2 cellular contexts compared by ENCODE assay signal in the genomic region with DNA sequence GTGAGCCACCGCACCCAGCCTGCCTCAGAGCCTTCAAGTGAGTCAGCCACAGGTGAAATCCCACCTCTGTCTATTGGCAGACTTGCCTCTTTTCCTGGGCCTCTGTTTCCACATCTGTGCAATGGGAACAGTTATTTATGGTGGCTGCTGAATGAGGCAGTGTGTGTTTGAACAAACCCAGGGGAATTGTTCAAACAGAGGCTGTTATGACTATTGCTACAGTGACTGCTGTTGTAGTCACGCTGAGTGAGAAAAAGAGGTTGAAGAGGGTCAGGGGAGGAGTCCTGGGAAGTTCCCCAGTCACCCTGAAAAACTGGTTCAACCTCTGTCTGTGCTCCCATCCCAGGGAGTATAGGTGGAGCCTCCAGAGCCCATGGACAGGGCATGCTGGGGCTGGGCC.
A peak's percentile ranks its signal among the peaks of the same experiment; 100 is the strongest.
TF ChIP-seq lines count a peak whose summit lies in the region.

A gene with protein sequence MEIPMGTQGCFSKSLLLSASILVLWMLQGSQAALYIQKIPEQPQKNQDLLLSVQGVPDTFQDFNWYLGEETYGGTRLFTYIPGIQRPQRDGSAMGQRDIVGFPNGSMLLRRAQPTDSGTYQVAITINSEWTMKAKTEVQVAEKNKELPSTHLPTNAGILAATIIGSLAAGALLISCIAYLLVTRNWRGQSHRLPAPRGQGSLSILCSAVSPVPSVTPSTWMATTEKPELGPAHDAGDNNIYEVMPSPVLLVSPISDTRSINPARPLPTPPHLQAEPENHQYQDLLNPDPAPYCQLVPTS (plus strand): TSS at position 83 of the 400 bp plus-strand sequence. CDS start 450 bp downstream, outside the sequence.

TF ChIP-seq in GM12878, 131 proteins besides CTCF, POLR2A, EP300 and RAD21:
- TF ChIP-seq SMAD5 (IDR thresholded peaks at IDR 0.05; ENCODE audit: low read depth), result no peak
- no peak for TF ChIP-seq SMC3 (IDR thresholded peaks at IDR 0.05; ENCODE audit: borderline replicate concordance, low read length)
- TF ChIP-seq YY1 (IDR thresholded peaks at IDR 0.05; ENCODE audit: low read depth, low read length), result no peak
- TF ChIP-seq NFYA (IDR thresholded peaks at IDR 0.05; ENCODE audit: borderline replicate concordance, low read depth, low read length), result no peak
- no peak for TF ChIP-seq SREBF2 (IDR thresholded peaks at IDR 0.05; ENCODE audit: low read length)
- 0 out of 2 replicates have a peak, but pooled peaks have one; percentile 22 for TF ChIP-seq NR2F1 (conservative IDR thresholded peaks at IDR 0.05)
- TF ChIP-seq MTA3 (IDR thresholded peaks at IDR 0.05; ENCODE audit: borderline replicate concordance, low read length), result no peak
- no peak for TF ChIP-seq RB1 (IDR thresholded peaks at IDR 0.05; ENCODE audit: borderline replicate concordance)
- TF ChIP-seq MEF2B (IDR thresholded peaks at IDR 0.05; ENCODE audit: partially characterized antibody, poor library complexity, severe bottlenecking), result peak; percentile 41
- TF ChIP-seq JUNB (IDR thresholded peaks at IDR 0.05), result peak; percentile 45; the same call in 1 of the 2 replicates
TF ChIP-seq in GM12878: peak in this region for 3.

TF ChIP-seq in HepG2, 621 proteins besides CTCF, POLR2A, EP300 and RAD21:
- TF ChIP-seq FOXP1 (IDR thresholded peaks at IDR 0.05) (no peak), FOXP1 (CRISPR knock-in tag; IDR thresholded peaks at IDR 0.05) (no peak), ZNF3 (CRISPR knock-in tag; IDR thresholded peaks at IDR 0.05) (no peak), ZNF629 (CRISPR knock-in tag; conservative IDR thresholded peaks at IDR 0.05) (peak; percentile 92), PTBP1 (IDR thresholded peaks at IDR 0.05; ENCODE audit: low read depth, low read length, poor library complexity, severe bottlenecking) (no peak), CHD4 (IDR thresholded peaks at IDR 0.05; ENCODE audit: borderline replicate concordance, low read length) (0 out of 2 replicates have a peak, but pooled peaks have one; percentile 37), TSC22D2 (CRISPR knock-in tag; IDR thresholded peaks at IDR 0.05; ENCODE audit: borderline replicate concordance) (no peak), ZNF777 (CRISPR knock-in tag; IDR thresholded peaks at IDR 0.05) (no peak), ONECUT2 (CRISPR knock-in tag; IDR thresholded peaks at IDR 0.05) (no peak), ADNP (CRISPR knock-in tag; IDR thresholded peaks at IDR 0.05) (no peak), ZSCAN25 (CRISPR knock-in tag; IDR thresholded peaks at IDR 0.05) (no peak), TRIM22 (IDR thresholded peaks at IDR 0.05) (no peak), ZMYM3 (CRISPR knock-in tag; IDR thresholded peaks at IDR 0.05) (peak; percentile 57; the same call in 1 of the 2 replicates), NRL (CRISPR knock-in tag; IDR thresholded peaks at IDR 0.05; ENCODE audit: borderline replicate concordance) (no peak), XBP1 (CRISPR knock-in tag; IDR thresholded peaks at IDR 0.05) (no peak), JUND (CRISPR knock-in tag; IDR thresholded peaks at IDR 0.05) (no peak)
- TF ChIP-seq, protein P1, sequence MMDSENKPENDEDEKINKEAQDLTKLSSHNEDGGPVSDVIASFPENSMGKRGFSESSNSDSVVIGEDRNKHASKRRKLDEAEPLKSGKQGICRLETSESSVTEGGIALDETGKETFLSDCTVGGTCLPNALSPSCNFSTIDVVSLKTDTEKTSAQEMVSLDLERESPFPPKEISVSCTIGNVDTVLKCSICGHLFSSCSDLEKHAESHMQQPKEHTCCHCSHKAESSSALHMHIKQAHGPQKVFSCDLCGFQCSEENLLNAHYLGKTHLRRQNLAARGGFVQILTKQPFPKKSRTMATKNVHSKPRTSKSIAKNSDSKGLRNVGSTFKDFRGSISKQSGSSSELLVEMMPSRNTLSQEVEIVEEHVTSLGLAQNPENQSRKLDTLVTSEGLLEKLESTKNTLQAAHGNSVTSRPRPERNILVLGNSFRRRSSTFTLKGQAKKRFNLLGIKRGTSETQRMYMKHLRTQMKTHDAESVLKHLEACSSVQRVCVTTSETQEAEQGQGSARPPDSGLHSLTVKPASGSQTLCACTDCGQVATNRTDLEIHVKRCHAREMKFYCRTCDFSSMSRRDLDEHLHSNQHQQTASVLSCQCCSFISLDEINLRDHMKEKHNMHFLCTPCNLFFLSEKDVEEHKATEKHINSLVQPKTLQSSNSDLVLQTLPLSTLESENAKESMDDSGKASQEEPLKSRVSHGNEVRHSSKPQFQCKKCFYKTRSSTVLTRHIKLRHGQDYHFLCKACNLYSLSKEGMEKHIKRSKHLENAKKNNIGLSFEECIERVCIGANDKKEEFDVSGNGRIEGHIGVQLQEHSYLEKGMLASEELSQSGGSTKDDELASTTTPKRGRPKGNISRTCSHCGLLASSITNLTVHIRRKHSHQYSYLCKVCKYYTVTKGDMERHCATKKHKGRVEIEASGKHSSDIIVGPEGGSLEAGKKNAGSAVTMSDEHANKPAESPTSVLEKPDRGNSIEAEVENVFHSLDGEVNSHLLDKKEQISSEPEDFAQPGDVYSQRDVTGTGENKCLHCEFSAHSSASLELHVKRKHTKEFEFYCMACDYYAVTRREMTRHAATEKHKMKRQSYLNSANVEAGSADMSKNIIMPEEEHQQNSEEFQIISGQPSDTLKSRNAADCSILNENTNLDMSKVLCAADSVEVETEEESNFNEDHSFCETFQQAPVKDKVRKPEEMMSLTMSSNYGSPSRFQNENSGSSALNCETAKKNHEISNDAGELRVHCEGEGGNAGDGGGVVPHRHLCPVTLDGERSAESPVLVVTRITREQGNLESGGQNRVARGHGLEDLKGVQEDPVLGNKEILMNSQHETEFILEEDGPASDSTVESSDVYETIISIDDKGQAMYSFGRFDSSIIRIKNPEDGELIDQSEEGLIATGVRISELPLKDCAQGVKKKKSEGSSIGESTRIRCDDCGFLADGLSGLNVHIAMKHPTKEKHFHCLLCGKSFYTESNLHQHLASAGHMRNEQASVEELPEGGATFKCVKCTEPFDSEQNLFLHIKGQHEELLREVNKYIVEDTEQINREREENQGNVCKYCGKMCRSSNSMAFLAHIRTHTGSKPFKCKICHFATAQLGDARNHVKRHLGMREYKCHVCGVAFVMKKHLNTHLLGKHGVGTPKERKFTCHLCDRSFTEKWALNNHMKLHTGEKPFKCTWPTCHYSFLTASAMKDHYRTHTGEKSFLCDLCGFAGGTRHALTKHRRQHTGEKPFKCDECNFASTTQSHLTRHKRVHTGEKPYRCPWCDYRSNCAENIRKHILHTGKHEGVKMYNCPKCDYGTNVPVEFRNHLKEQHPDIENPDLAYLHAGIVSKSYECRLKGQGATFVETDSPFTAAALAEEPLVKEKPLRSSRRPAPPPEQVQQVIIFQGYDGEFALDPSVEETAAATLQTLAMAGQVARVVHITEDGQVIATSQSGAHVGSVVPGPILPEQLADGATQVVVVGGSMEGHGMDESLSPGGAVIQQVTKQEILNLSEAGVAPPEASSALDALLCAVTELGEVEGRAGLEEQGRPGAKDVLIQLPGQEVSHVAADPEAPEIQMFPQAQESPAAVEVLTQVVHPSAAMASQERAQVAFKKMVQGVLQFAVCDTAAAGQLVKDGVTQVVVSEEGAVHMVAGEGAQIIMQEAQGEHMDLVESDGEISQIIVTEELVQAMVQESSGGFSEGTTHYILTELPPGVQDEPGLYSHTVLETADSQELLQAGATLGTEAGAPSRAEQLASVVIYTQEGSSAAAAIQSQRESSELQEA (CRISPR knock-in tag; IDR thresholded peaks at IDR 0.05; ENCODE audit: not compliant biosample characterization), result no peak
- TF ChIP-seq, protein P2, sequence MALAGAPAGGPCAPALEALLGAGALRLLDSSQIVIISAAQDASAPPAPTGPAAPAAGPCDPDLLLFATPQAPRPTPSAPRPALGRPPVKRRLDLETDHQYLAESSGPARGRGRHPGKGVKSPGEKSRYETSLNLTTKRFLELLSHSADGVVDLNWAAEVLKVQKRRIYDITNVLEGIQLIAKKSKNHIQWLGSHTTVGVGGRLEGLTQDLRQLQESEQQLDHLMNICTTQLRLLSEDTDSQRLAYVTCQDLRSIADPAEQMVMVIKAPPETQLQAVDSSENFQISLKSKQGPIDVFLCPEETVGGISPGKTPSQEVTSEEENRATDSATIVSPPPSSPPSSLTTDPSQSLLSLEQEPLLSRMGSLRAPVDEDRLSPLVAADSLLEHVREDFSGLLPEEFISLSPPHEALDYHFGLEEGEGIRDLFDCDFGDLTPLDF (CRISPR knock-in tag; IDR thresholded peaks at IDR 0.05), result no peak
